Comparison of ENCODE assay signal across 12 cellular contexts in the genomic region with DNA sequence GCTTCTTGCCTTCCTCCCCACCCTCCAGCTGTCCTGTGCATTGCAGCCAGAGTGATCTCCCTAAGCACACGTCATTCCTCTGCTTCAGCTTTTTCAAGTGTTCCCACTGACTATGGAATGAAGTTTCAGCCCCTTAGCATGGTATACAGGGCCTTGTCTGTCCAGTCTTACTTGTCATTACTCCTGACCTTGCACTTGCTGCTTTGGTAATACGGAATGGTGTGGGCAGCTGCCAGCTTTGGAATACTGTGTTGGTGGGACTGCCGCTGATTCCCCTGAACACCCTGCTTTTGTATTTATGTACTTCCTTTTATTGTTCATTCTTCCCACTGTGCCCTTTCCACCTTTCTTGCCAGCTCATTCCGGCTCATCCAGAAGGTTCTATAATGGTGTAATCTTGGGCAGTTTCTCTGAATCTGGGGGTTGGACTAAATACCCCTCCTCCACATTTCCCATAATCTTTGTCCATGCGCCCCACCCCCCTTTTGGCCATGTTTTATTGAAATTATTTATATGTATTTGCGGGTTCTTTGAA.
"Had no signal": no experiment of that assay in that cellular context is flagged by ENCODE, and none has a peak within 500 bp of the region (broad histone marks: within the 10 kb centered on the region; RNA-seq: fewer than 3 reads in every experiment).

No MANE protein-coding gene starts in this region.

- H3K36me3 ChIP-seq: adrenal gland, transverse colon had no signal

- H3K9me3 ChIP-seq: adrenal gland, transverse colon had no signal

- H3K27me3 Mint-ChIP-seq: T-cell had no signal

- H3K9me3 Mint-ChIP-seq: activated naive CD4-positive, alpha-beta T cell treated with anti-CD3 and anti-CD28 coated beads for 36 hours; activated T-helper 1 cell treated with anti-CD3 and anti-CD28 coated beads, Interleukin-12 subunit alpha, Interleukin-12 subunit beta, Interleukin-2, Interleukin-4 antibody, amounts not matched to agents 30 ng/mL and 10 ng/mL and 1 ng/mL, durations not matched to agents 14 hours and 24 hours and 36 hours; stimulated activated effector memory CD8-positive, alpha-beta T cell treated with anti-CD3 and anti-CD28 coated beads, Interleukin-12 subunit alpha, Interleukin-12 subunit beta, amount 100 ng/mL, for 72 hours; T-cell; WTC11 had no signal

- H3K4me3 Mint-ChIP-seq: activated naive CD4-positive, alpha-beta T cell treated with anti-CD3 and anti-CD28 coated beads for 36 hours; activated T-helper 1 cell treated with anti-CD3 and anti-CD28 coated beads, Interleukin-12 subunit alpha, Interleukin-12 subunit beta, Interleukin-2, Interleukin-4 antibody, amounts not matched to agents 30 ng/mL and 10 ng/mL and 1 ng/mL, durations not matched to agents 14 hours and 24 hours and 36 hours; stimulated activated effector memory CD8-positive, alpha-beta T cell treated with anti-CD3 and anti-CD28 coated beads, Interleukin-12 subunit alpha, Interleukin-12 subunit beta, amount 100 ng/mL, for 72 hours; T-cell; WTC11 had no signal

- H3K4me1 ChIP-seq: adrenal gland, parathyroid adenoma had no signal

- H3K4me3 ChIP-seq: adrenal gland, SK-N-MC, transverse colon had no signal

- H3K4me1 Mint-ChIP-seq: WTC11 had no signal

- H3K27ac Mint-ChIP-seq: activated naive CD4-positive, alpha-beta T cell treated with anti-CD3 and anti-CD28 coated beads for 36 hours; activated T-helper 1 cell treated with anti-CD3 and anti-CD28 coated beads, Interleukin-12 subunit alpha, Interleukin-12 subunit beta, Interleukin-2, Interleukin-4 antibody, amounts not matched to agents 30 ng/mL and 10 ng/mL and 1 ng/mL, durations not matched to agents 14 hours and 24 hours and 36 hours; stimulated activated effector memory CD8-positive, alpha-beta T cell treated with anti-CD3 and anti-CD28 coated beads, Interleukin-12 subunit alpha, Interleukin-12 subunit beta, amount 100 ng/mL, for 72 hours; T-cell; WTC11 had no signal

- DNase-seq: activated CD4-positive, alpha-beta T cell treated with anti-CD3 and anti-CD28 coated beads for 48 hours; activated naive CD4-positive, alpha-beta T cell treated with anti-CD3 and anti-CD28 coated beads for 36 hours; adrenal gland; foreskin keratinocyte; right cardiac atrium; T-cell; transverse colon had no signal

- H3K27me3 ChIP-seq: adrenal gland, foreskin keratinocyte, transverse colon had no signal

- H3K27ac ChIP-seq: adrenal gland, foreskin keratinocyte, parathyroid adenoma, SK-N-MC, transverse colon had no signal

- ATAC-seq: foreskin keratinocyte; stimulated activated effector memory CD8-positive, alpha-beta T cell treated with anti-CD3 and anti-CD28 coated beads, Interleukin-12 subunit alpha, Interleukin-12 subunit beta, amount 100 ng/mL, for 72 hours; T-cell; WTC11 had no signal
